ENCODE assay signal across 8 cellular contexts in genomic region chr10:101032637-101033201, GRCh38. TPM values are rescaled to one million over a fixed set of nuclear protein-coding genes. Genes with fewer than 3 reads are reported as not detected.
DNase-seq lines count a peak whose midpoint lies in the region; ATAC-seq and TF ChIP-seq lines count a peak whose summit lies in the region.

No MANE protein-coding gene starts in this region.

- peak overlapping the region; percentile 76 for H3K4me3 ChIP-seq in colonic mucosa
- H3K4me3 ChIP-seq in liver (ENCODE audit: low read depth in 1 of 3, low read length in 3 of 3) = peak overlapping the region; percentile 60 to 83 (median 67)

- DNase-seq in ELR (ENCODE audit: low read depth) (peak; percentile 92), KBM-7 (peak; percentile 92), colonic mucosa (peak; percentile 61)
- DNase-seq in activated CD4-positive, alpha-beta T cell treated with anti-CD3 and anti-CD28 coated beads for 1 hour = peak; percentile 54
- DNase-seq in stimulated activated CD4-positive, alpha-beta T cell treated with anti-CD3 and anti-CD28 coated beads, Interleukin-4, amount 100 ng/mL, for 1 hour = peak; percentile 38

- no peaks in the 10 kb centered on the region for H3K27me3 ChIP-seq in colonic mucosa
- H3K27me3 ChIP-seq in liver (ENCODE audit: control insufficient read depth in 4 of 4, insufficient read depth in 4 of 4, low read length in 3 of 4) = no peaks in the 10 kb centered on the region

- peak overlapping the region; percentile 90 for H3K27ac ChIP-seq in colonic mucosa
- H3K27ac ChIP-seq in liver (ENCODE audit: low read depth in 1 of 2, low read length in 2 of 2) = peak overlapping the region; percentile 73 to 87

- no peak for TF ChIP-seq RAD21 in liver (IDR thresholded peaks at IDR 0.05)

- 42% methylated on average over 6 of the region's 6 CpGs for WGBS in liver

- H3K4me1 ChIP-seq in colonic mucosa (peaks cover 8% of the 10 kb centered on the region), liver (ENCODE audit: control insufficient read depth in 4 of 4, insufficient read depth in 4 of 4, low read length in 3 of 4) (peaks cover 4 to 24% (median 18%) of the 10 kb centered on the region in 4 donors)

- H3K9ac ChIP-seq in colonic mucosa (ENCODE audit: low read depth in 2 of 2, low read length in 2 of 2) = peak overlapping the region; percentile 85 to 90
- peak overlapping the region; percentile 28 to 55 for H3K9ac ChIP-seq in liver (ENCODE audit: low read depth in 1 of 2, low read length in 2 of 2)

- in situ Hi-C loops in KBM-7 (cut with MboI; ENCODE audit: low pct_unique_long_range_greater_than_20kb, low sequenced_read_pairs) = no loop called here

- no peaks in the 10 kb centered on the region for H3K9me3 ChIP-seq in colonic mucosa
- no peaks in the 10 kb centered on the region for H3K9me3 ChIP-seq in liver (ENCODE audit: control insufficient read depth in 4 of 4, low read length in 3 of 4)

- TF ChIP-seq CTCF in colonic mucosa (IDR thresholded peaks at IDR 0.05) (no peak), liver (IDR thresholded peaks at IDR 0.05; ENCODE audit: low read depth, low read length, missing input control) (no peak)

- H3K36me3 ChIP-seq in colonic mucosa = no peaks in the 10 kb centered on the region
- H3K36me3 ChIP-seq in liver (ENCODE audit: control insufficient read depth in 4 of 4, insufficient read depth in 3 of 4, low read depth in 1 of 4, low read length in 3 of 4) = peaks cover 0 to 15% (median 5%) of the 10 kb centered on the region in 4 donors

- intact Hi-C loops in colonic mucosa (cut with DNase I) = no loop called here

- ATAC-seq in GM21576 (IDR thresholded peaks at IDR 0.05; ENCODE audit: unreplicated experiment) (no peak), HG02759 (IDR thresholded peaks at IDR 0.05; ENCODE audit: unreplicated experiment) (no peak)

TF ChIP-seq in liver, 16 proteins besides CTCF, POLR2A, EP300 and RAD21:
- TF ChIP-seq, protein P1, sequence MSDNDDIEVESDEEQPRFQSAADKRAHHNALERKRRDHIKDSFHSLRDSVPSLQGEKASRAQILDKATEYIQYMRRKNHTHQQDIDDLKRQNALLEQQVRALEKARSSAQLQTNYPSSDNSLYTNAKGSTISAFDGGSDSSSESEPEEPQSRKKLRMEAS (IDR thresholded peaks at IDR 0.05) = no peak
- peak; percentile 32 to 64 for TF ChIP-seq JUND (IDR thresholded peaks at IDR 0.05)

RNA-seq across cellular contexts. Expression of gene SFXN3, which starts 1.7 kb away (rescaled TPM):
- total RNA-seq in colonic mucosa = 10 to 100 TPM in 1 of 2 donors, 1 to 10 TPM in 1; 8.8 to 18.1 TPM
- 10 to 100 TPM in 1 of 2 donors, 1 to 10 TPM in 1; 8.9 to 11.1 TPM for total RNA-seq in liver
- polyA plus RNA-seq in liver = 1 to 10 TPM; 1.7 to 3.8 TPM

RNA-seq across cellular contexts. Expression of gene PDZD7, which starts 1.8 kb away (rescaled TPM):
- total RNA-seq in colonic mucosa (under 1 TPM; 0.19 to 0.42 TPM), liver (under 1 TPM in 1 of 2 donors, not detected in 1; 0.09 TPM)
- polyA plus RNA-seq in liver = under 1 TPM; 0.06 to 0.07 TPM

RNA-seq across cellular contexts. Expression of gene KAZALD1, which starts 29.1 kb away (rescaled TPM):
- 10 to 100 TPM; 11.5 to 32.4 TPM for total RNA-seq in colonic mucosa
- total RNA-seq in liver = 1 to 10 TPM in 1 of 2 donors, under 1 TPM in 1; 0.92 to 1.2 TPM
- polyA plus RNA-seq in liver = under 1 TPM; 0.21 to 0.50 TPM

RNA-seq across cellular contexts. Expression of gene LZTS2, which starts 33.1 kb away (rescaled TPM):
- total RNA-seq in colonic mucosa = 10 to 100 TPM; 30.8 to 36.5 TPM
- 10 to 100 TPM in 1 of 2 donors, 1 to 10 TPM in 1; 9.9 to 10.3 TPM for total RNA-seq in liver
- 1 to 10 TPM; 2.1 to 9.2 TPM for polyA plus RNA-seq in liver

RNA-seq across cellular contexts. Expression of gene TWNK, which starts 45.4 kb away (rescaled TPM):
- total RNA-seq in colonic mucosa (10 to 100 TPM in 1 of 2 donors, 1 to 10 TPM in 1; 4.6 to 11.4 TPM), liver (1 to 10 TPM; 4.1 to 4.8 TPM)
- 1 to 10 TPM; 1.6 to 6.2 TPM for polyA plus RNA-seq in liver

Comparison
In these comparisons a context has a peak if more than half of its experiments do, and no peak if none do; other contexts are left out.
1. DNase-seq: peak in every context shown above with its lines; median percentile 92 in ELR; 92 in KBM-7; 61 in colonic mucosa; 54 in activated CD4-positive, alpha-beta T cell treated with anti-CD3 and anti-CD28 coated beads for 1 hour; 38 in stimulated activated CD4-positive, alpha-beta T cell treated with anti-CD3 and anti-CD28 coated beads, Interleukin-4, amount 100 ng/mL, for 1 hour.
2. RNA of gene KAZALD1, which starts 29.1 kb away (total RNA-seq): 11.5 to 32.4 TPM in colonic mucosa; 0.92 to 1.2 TPM in liver; every median in the first group is over 4 times any median in the second.